Comparison of ENCODE assay signal across 2 cellular contexts in genomic region chr20:4045741-4046140, GRCh38.
A peak's percentile ranks its signal among the peaks of the same experiment; 100 is the strongest.
TF ChIP-seq lines count a peak whose summit lies in the region.

No MANE protein-coding gene starts in this region.

TF ChIP-seq in HepG2, 621 proteins besides CTCF, POLR2A, EP300 and RAD21 (continued from another document):
- TF ChIP-seq, protein P1, sequence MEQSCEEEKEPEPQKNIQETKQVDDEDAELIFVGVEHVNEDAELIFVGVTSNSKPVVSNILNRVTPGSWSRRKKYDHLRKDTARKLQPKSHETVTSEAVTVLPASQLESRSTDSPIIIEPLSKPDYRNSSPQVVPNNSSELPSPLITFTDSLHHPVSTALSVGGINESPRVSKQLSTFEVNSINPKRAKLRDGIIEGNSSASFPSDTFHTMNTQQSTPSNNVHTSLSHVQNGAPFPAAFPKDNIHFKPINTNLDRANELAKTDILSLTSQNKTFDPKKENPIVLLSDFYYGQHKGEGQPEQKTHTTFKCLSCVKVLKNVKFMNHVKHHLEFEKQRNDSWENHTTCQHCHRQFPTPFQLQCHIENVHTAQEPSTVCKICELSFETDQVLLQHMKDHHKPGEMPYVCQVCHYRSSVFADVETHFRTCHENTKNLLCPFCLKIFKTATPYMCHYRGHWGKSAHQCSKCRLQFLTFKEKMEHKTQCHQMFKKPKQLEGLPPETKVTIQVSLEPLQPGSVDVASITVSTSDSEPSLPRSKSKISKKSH (CRISPR knock-in tag; IDR thresholded peaks at IDR 0.05; ENCODE audit: borderline replicate concordance): 0 out of 2 replicates have a peak, but pooled peaks have one; percentile 22

TF ChIP-seq in SK-N-SH treated with all-trans-retinoic acid at 6 μM for 48 hours, 23 proteins besides CTCF, POLR2A, EP300 and RAD21 (continued from another document):
- TF ChIP-seq CREB5 (CRISPR knock-in tag; IDR thresholded peaks at IDR 0.05; ENCODE audit: low read depth) (no peak), ESRRG (CRISPR knock-in tag; IDR thresholded peaks at IDR 0.05) (no peak), ZNF8 (CRISPR knock-in tag; IDR thresholded peaks at IDR 0.05) (no peak), TCF4 (CRISPR knock-in tag; IDR thresholded peaks at IDR 0.05; ENCODE audit: borderline replicate concordance) (no peak), ZFP30 (CRISPR knock-in tag; IDR thresholded peaks at IDR 0.05) (no peak), SNAI2 (CRISPR knock-in tag; IDR thresholded peaks at IDR 0.05) (no peak), ZC3H10 (CRISPR knock-in tag; IDR thresholded peaks at IDR 0.05) (no peak), CSDC2 (CRISPR knock-in tag; IDR thresholded peaks at IDR 0.05) (no peak), RARB (CRISPR knock-in tag; IDR thresholded peaks at IDR 0.05) (no peak), BACH2 (CRISPR knock-in tag; IDR thresholded peaks at IDR 0.05; ENCODE audit: borderline replicate concordance) (no peak), ZFP3 (CRISPR knock-in tag; IDR thresholded peaks at IDR 0.05) (no peak), ZNF70 (CRISPR knock-in tag; IDR thresholded peaks at IDR 0.05) (no peak)
